8 cellular contexts compared by ENCODE assay signal in genomic region chr12:92698466-92698865, GRCh38. TPM values are rescaled to one million over a fixed set of nuclear protein-coding genes. Genes with fewer than 3 reads are reported as not detected.
"Had no signal": no experiment of that assay in that cellular context is flagged by ENCODE, and none has a peak within 500 bp of the region (broad histone marks: within the 10 kb centered on the region; RNA-seq: fewer than 3 reads in every experiment).

No MANE protein-coding gene starts in this region.

- H2AFZ ChIP-seq: GM23338 had no signal

- H3K27ac ChIP-seq: KMS-11 had no signal

- H3K9ac ChIP-seq: KMS-11 had no signal

- H3K4me3 ChIP-seq: GM23338 had no signal

- H3K4me2 ChIP-seq: GM23338, KMS-11 had no signal

- FAIRE-seq: H1, H54, HTR-8/SVneo had no signal

- DNase-seq: H9, HCEC 1CT, KBM-7 had no signal

- ATAC-seq: GM23338 had no signal

- H3K27ac Mint-ChIP-seq: GM23338, H9 had no signal

- H3K4me3 Mint-ChIP-seq: GM23338, H9 had no signal

RNA-seq across cellular contexts. Expression of gene PLEKHG7, which starts 4.3 kb away (rescaled TPM):
- total RNA-seq: GM23338, H1, H9 had no signal
- polyA plus RNA-seq: GM23338, H1 had no signal
